Comparison of ENCODE assay signal across 8 cellular contexts in the genomic region with DNA sequence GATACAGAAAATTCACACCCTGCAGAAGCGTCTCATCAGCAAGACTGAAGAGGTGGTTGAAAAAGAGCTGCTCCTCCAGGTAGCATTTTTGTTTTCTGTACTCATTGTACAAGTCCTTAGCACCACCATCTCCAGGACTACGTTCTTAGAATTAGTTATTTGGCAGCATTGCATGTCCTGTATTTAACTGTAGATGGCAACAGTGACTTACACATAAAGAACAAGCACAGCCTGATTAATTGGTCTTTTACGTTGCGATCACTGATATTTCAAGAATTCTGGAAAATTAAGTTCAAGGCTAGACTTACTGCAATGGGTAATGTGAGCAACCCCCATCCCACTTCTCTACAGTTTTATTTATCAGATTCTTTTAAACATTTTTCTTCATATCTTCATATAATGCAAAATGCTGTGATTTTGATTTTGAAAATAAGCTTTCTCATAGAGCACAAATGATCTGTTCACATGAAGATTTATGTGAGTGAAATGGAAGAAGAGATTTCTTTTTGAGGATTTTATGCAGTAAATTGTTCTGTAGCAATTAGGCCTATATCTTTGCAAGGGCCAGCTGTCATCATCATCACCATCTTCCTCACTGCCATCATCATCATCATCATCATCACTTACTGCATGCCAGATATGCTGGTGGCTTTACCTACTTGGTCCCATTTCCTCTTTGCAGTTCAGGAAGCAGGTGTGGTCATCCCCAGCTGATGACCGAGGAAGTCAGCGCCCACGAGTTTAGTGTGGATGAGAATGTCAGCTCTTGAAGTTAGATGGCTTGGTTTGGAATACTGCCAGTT.
A peak's percentile ranks its signal among the peaks of the same experiment; 100 is the strongest.
DNase-seq lines count a peak whose midpoint lies in the region; ATAC-seq and TF ChIP-seq lines count a peak whose summit lies in the region.

No MANE protein-coding gene starts in this region.

- DNase-seq in AG09319 (ENCODE audit: extremely low read depth, low read depth) (peak; percentile 24), fibroblast of the conjunctiva (ENCODE audit: low read depth) (peak; percentile 42), stromal cell of bone marrow (ENCODE audit: low read depth) (peak; percentile 29), hepatic stellate cell (ENCODE audit: low spot score) (no peak), NCI-H2081 treated with DMSO at 0.1 percent for 48 hours (lab: John Stamatoyannopoulos, UW) (no peak)
- DNase-seq in stimulated activated CD4-positive, alpha-beta T cell treated with anti-CD3 and anti-CD28 coated beads, Interleukin-2, amount 100 ng/mL, for 48 hours: no peak

- H3K9ac ChIP-seq in OCI-LY1 (ENCODE audit: low read length): no peak overlapping the region

- H2AFZ ChIP-seq in OCI-LY1 (ENCODE audit: low read length): no peak overlapping the region

- H3F3A ChIP-seq in OCI-LY1 (ENCODE audit: insufficient read depth, low read length): no peaks in the 10 kb centered on the region

- H3K9me2 ChIP-seq in OCI-LY1 (ENCODE audit: low read depth, low read length): no peaks in the 10 kb centered on the region

- no peaks in the 10 kb centered on the region for H4K20me1 ChIP-seq in OCI-LY1 (ENCODE audit: insufficient read depth, low read length)

- H3K4me3 ChIP-seq in OCI-LY1 (ENCODE audit: low read depth, low read length, poor library complexity, severe bottlenecking): no peak overlapping the region

- peak; percentile 57 for ATAC-seq in GM18870 (IDR thresholded peaks at IDR 0.05; ENCODE audit: unreplicated experiment)

- H3K79me2 ChIP-seq in OCI-LY1 (ENCODE audit: insufficient read depth, low read length): no peaks in the 10 kb centered on the region

- peak; percentile 66 for TF ChIP-seq CTCF in AG09319 (IDR thresholded peaks at IDR 0.05; ENCODE audit: low read depth, low read length)
- TF ChIP-seq CTCF in OCI-LY1 (IDR thresholded peaks at IDR 0.05; ENCODE audit: low read length): peak; percentile 54

- H3K9me3 ChIP-seq in OCI-LY1 (ENCODE audit: low read length): no peaks in the 10 kb centered on the region

- H3K36me3 ChIP-seq in OCI-LY1 (ENCODE audit: insufficient read depth, low read length): no peaks in the 10 kb centered on the region

- H3K27me3 ChIP-seq in OCI-LY1 (ENCODE audit: insufficient read depth, low read length): no peaks in the 10 kb centered on the region; the same call in 1 of the 2 replicates

- H3K4me2 ChIP-seq in OCI-LY1 (ENCODE audit: low read length): no peak overlapping the region

- H3K27ac ChIP-seq in OCI-LY1 (ENCODE audit: low read depth, low read length, poor library complexity, severe bottlenecking): no peak overlapping the region

- no peaks in the 10 kb centered on the region for H3K4me1 ChIP-seq in OCI-LY1 (ENCODE audit: insufficient read depth, low read length, severe bottlenecking)

Comparison
In these comparisons a context has a peak if more than half of its experiments do, and no peak if none do; other contexts are left out.
1. DNase-seq: peak in AG09319 (single experiment), fibroblast of the conjunctiva (single experiment) and stromal cell of bone marrow (single experiment); none in stimulated activated CD4-positive, alpha-beta T cell treated with anti-CD3 and anti-CD28 coated beads, Interleukin-2, amount 100 ng/mL, for 48 hours (0 of 2), hepatic stellate cell (single experiment) and NCI-H2081 treated with DMSO at 0.1 percent for 48 hours (single experiment).